In genomic region chr3:123431658-123432323, GRCh38 we compare ENCODE assay signal across 17 cellular contexts. TPM values are rescaled to one million over a fixed set of nuclear protein-coding genes. Genes with fewer than 3 reads are reported as not detected.
DNase-seq lines count a peak whose midpoint lies in the region; ATAC-seq lines count a peak whose summit lies in the region.
"Had no signal": no experiment of that assay in that cellular context is flagged by ENCODE, and none has a peak within 500 bp of the region (broad histone marks: within the 10 kb centered on the region; RNA-seq: fewer than 3 reads in every experiment).

No MANE protein-coding gene starts in this region.

- no peaks in the 10 kb centered on the region for H3K36me3 Mint-ChIP-seq in activated CD4-positive, alpha-beta memory T cell treated with anti-CD3 and anti-CD28 coated beads, Interleukin-2, amount 10 ng/mL, durations not matched to agents 7 days and 5 days (ENCODE audit: low read depth)
- H3K36me3 Mint-ChIP-seq: CD8-positive, alpha-beta T cell had no signal

- CTCF ChIA-PET in activated CD4-positive, alpha-beta memory T cell treated with anti-CD3 and anti-CD28 coated beads, Interleukin-2, amount 10 ng/mL, durations not matched to agents 7 days and 5 days (lab: Charles Lee) = no interaction called here

- POLR2A ChIA-PET in activated CD4-positive, alpha-beta memory T cell treated with anti-CD3 and anti-CD28 coated beads, Interleukin-2, amount 10 ng/mL, durations not matched to agents 7 days and 5 days (lab: Charles Lee) = no interaction called here

- DNase-seq in DMS53 (lab: John Stamatoyannopoulos, UW) (peak; percentile 46), DMS53 treated with DMSO at 0.1 percent for 48 hours (lab: John Stamatoyannopoulos, UW; ENCODE audit: unreplicated experiment) (no peak), left kidney (ENCODE audit: low read depth, low spot score) (peak; percentile 31), superior temporal gyrus (ENCODE audit: extremely low spot score) (peak; percentile 70)
- DNase-seq in activated CD4-positive, alpha-beta T cell treated with anti-CD3 and anti-CD28 coated beads, Interleukin-2, amount 50 U/mL, for 4 hours = no peak
- no peak for DNase-seq in activated CD4-positive, alpha-beta memory T cell treated with anti-CD3 and anti-CD28 coated beads, Interleukin-2, amount 10 ng/mL, durations not matched to agents 7 days and 5 days
- DNase-seq: 8988T; activated gamma-delta T cell treated with Interleukin-2 at 50 U/mL for 16 hours; CD8-positive, alpha-beta T cell; effector CD8-positive, alpha-beta T cell; ovary; SK-N-SH; stimulated activated CD4-positive, alpha-beta T cell treated with anti-CD3 and anti-CD28 coated beads, Interleukin-15, amount 100 ng/mL, for 24 hours; upper lobe of left lung had no signal

- no peak overlapping the region for H3K27ac Mint-ChIP-seq in activated CD4-positive, alpha-beta memory T cell treated with anti-CD3 and anti-CD28 coated beads, Interleukin-2, amount 10 ng/mL, durations not matched to agents 7 days and 5 days
- H3K27ac Mint-ChIP-seq: brain; CD8-positive, alpha-beta T cell had no signal

- peak overlapping the region; percentile 75 for H3K27ac ChIP-seq in angular gyrus (ENCODE audit: low read depth, low read length)
- H3K27ac ChIP-seq: ovary, upper lobe of left lung had no signal

- peaks cover 3% of the 10 kb centered on the region for H3K4me1 Mint-ChIP-seq in activated CD4-positive, alpha-beta memory T cell treated with anti-CD3 and anti-CD28 coated beads, Interleukin-2, amount 10 ng/mL, durations not matched to agents 7 days and 5 days

- H3K4me3 Mint-ChIP-seq in activated CD4-positive, alpha-beta memory T cell treated with anti-CD3 and anti-CD28 coated beads, Interleukin-2, amount 10 ng/mL, durations not matched to agents 7 days and 5 days = no peak overlapping the region
- H3K4me3 Mint-ChIP-seq: brain; CD8-positive, alpha-beta T cell had no signal

- H3K9me3 Mint-ChIP-seq in activated CD4-positive, alpha-beta memory T cell treated with anti-CD3 and anti-CD28 coated beads, Interleukin-2, amount 10 ng/mL, durations not matched to agents 7 days and 5 days = no peaks in the 10 kb centered on the region
- H3K9me3 Mint-ChIP-seq: brain; CD8-positive, alpha-beta T cell had no signal

- H3K27me3 Mint-ChIP-seq in activated CD4-positive, alpha-beta memory T cell treated with anti-CD3 and anti-CD28 coated beads, Interleukin-2, amount 10 ng/mL, durations not matched to agents 7 days and 5 days = peaks cover 9% of the 10 kb centered on the region
- H3K27me3 Mint-ChIP-seq: brain had no signal

- ATAC-seq in GM18907 (IDR thresholded peaks at IDR 0.05; ENCODE audit: unreplicated experiment) = no peak
- ATAC-seq: CD8-positive, alpha-beta T cell had no signal

RNA-seq across cellular contexts. Expression of gene ADCY5, which starts 17.1 kb away (rescaled TPM):
- not detected for total RNA-seq in activated CD4-positive, alpha-beta memory T cell treated with anti-CD3 and anti-CD28 coated beads, Interleukin-2, amount 10 ng/mL, durations not matched to agents 7 days and 5 days
- total RNA-seq: CD8-positive, alpha-beta T cell had no signal

Comparison
In these comparisons a context has a peak if more than half of its experiments do, and no peak if none do; other contexts are left out.
1. DNase-seq: peak in DMS53 (single experiment), left kidney (single experiment) and superior temporal gyrus (single experiment); none in DMS53 treated with DMSO at 0.1 percent for 48 hours (single experiment), activated CD4-positive, alpha-beta T cell treated with anti-CD3 and anti-CD28 coated beads, Interleukin-2, amount 50 U/mL, for 4 hours (0 of 2) and activated CD4-positive, alpha-beta memory T cell treated with anti-CD3 and anti-CD28 coated beads, Interleukin-2, amount 10 ng/mL, durations not matched to agents 7 days and 5 days (single experiment).